1 cellular context compared by ENCODE assay signal in genomic region chr2:100978582-100979051, GRCh38.
TF ChIP-seq lines count a peak whose summit lies in the region.

No MANE protein-coding gene starts in this region.

TF ChIP-seq in SK-N-SH, 30 proteins besides CTCF, POLR2A, EP300 and RAD21 (continued from another document):
- TF ChIP-seq ZBTB33 (IDR thresholded peaks at IDR 0.05; ENCODE audit: borderline replicate concordance, low read depth) (no peak), FOSL2 (IDR thresholded peaks at IDR 0.05; ENCODE audit: borderline replicate concordance, low read depth) (no peak), ELF1 (IDR thresholded peaks at IDR 0.05) (no peak), USF2 (IDR thresholded peaks at IDR 0.05; ENCODE audit: borderline replicate concordance, low read depth, low read length) (no peak), RCOR1 (IDR thresholded peaks at IDR 0.05; ENCODE audit: low read length) (no peak), CHD2 (IDR thresholded peaks at IDR 0.05; ENCODE audit: low read length, partially characterized antibody) (no peak), YY1 (IDR thresholded peaks at IDR 0.05; ENCODE audit: low read depth) (no peak), MAX (IDR thresholded peaks at IDR 0.05; ENCODE audit: low read depth) (no peak), NFIC (IDR thresholded peaks at IDR 0.05; ENCODE audit: borderline replicate concordance) (no peak)
